Comparison of ENCODE assay signal across 13 cellular contexts in genomic region chr14:68402525-68403101, GRCh38.
DNase-seq lines count a peak whose midpoint lies in the region; ATAC-seq and TF ChIP-seq lines count a peak whose summit lies in the region.
"Had no signal": no experiment of that assay in that cellular context is flagged by ENCODE, and none has a peak within 500 bp of the region (broad histone marks: within the 10 kb centered on the region; RNA-seq: fewer than 3 reads in every experiment).

No MANE protein-coding gene starts in this region.

- no peaks in the 10 kb centered on the region for H3K79me1 ChIP-seq in mesendoderm (ENCODE audit: low read length)

- no peaks in the 10 kb centered on the region for H3K36me3 ChIP-seq in OCI-LY7 (ENCODE audit: insufficient read depth, low read length)
- no peaks in the 10 kb centered on the region for H3K36me3 ChIP-seq in mesendoderm (ENCODE audit: control insufficient read depth, insufficient read depth, low read length)
- H3K36me3 ChIP-seq in suprapubic skin, result no peaks in the 10 kb centered on the region
- H3K36me3 ChIP-seq in mucosa of descending colon (ENCODE audit: low read depth), result no peaks in the 10 kb centered on the region

- H3K4ac ChIP-seq in mesendoderm (ENCODE audit: low read depth, low read length), result no peak overlapping the region

- intact Hi-C loops in OCI-LY7 (cut with micrococcal nuclease; ENCODE audit: unreplicated experiment), result no loop called here
- intact Hi-C loops in mucosa of descending colon (cut with DNase I, micrococcal nuclease), result no loop called here

- H3K56ac ChIP-seq in mesendoderm (ENCODE audit: low read length), result no peak overlapping the region

- H2AK5ac ChIP-seq in mesendoderm (ENCODE audit: low read length), result no peak overlapping the region

- H3K18ac ChIP-seq in mesendoderm (ENCODE audit: low read length), result peak overlapping the region; percentile 82

- H3K9me3 ChIP-seq in OCI-LY7 (ENCODE audit: low read length) (no peaks in the 10 kb centered on the region), suprapubic skin (no peaks in the 10 kb centered on the region), mucosa of descending colon (no peaks in the 10 kb centered on the region)

- H2AFZ ChIP-seq in OCI-LY7 (ENCODE audit: low read length), result no peak overlapping the region

- H3K79me2 ChIP-seq in OCI-LY7 (ENCODE audit: insufficient read depth, low read depth, low read length) (no peaks in the 10 kb centered on the region), mesendoderm (ENCODE audit: control insufficient read depth, insufficient read depth, low read length) (no peaks in the 10 kb centered on the region)

- H4K8ac ChIP-seq in mesendoderm (ENCODE audit: low read depth, low read length), result no peak overlapping the region

- TF ChIP-seq EP300 in suprapubic skin (IDR thresholded peaks at IDR 0.05), result no peak

- no peak overlapping the region for H2BK120ac ChIP-seq in mesendoderm (ENCODE audit: low read depth, low read length)

- no peaks in the 10 kb centered on the region for H3K9me2 ChIP-seq in OCI-LY7 (ENCODE audit: insufficient read depth, low read length)

- peaks cover 63% of the 10 kb centered on the region for H3K4me1 ChIP-seq in OCI-LY7 (ENCODE audit: insufficient read depth, low read length, poor library complexity, severe bottlenecking)
- peaks cover under 1% of the 10 kb centered on the region for H3K4me1 ChIP-seq in mesendoderm (ENCODE audit: control insufficient read depth, low read depth, low read length)
- H3K4me1 ChIP-seq in suprapubic skin, result peaks cover 76% of the 10 kb centered on the region
- peaks cover 4% of the 10 kb centered on the region for H3K4me1 ChIP-seq in mucosa of descending colon (ENCODE audit: low read depth)

- H2BK5ac ChIP-seq in mesendoderm (ENCODE audit: low read length), result no peak overlapping the region

- no TSS peak for BruUV-seq in OCI-LY7 (replicated peaks; lab: Mats Ljungman, UMichigan)

- H4K5ac ChIP-seq in mesendoderm (ENCODE audit: low read length), result no peak overlapping the region

- ATAC-seq in mucosa of descending colon, result no peak
- ATAC-seq: stimulated activated naive CD8-positive, alpha-beta T cell treated with anti-CD3 and anti-CD28 coated beads, Interleukin-15, amount 100 ng/mL, for 72 hours had no signal

- no peak for TF ChIP-seq POLR2A in suprapubic skin (IDR thresholded peaks at IDR 0.05)

- peak overlapping the region; percentile 1 for H3K27ac ChIP-seq in OCI-LY7 (ENCODE audit: low read depth, low read length, poor library complexity, severe bottlenecking)
- H3K27ac ChIP-seq in mesendoderm (ENCODE audit: low read depth, low read length), result no peak overlapping the region
- H3K27ac ChIP-seq in suprapubic skin, result peak overlapping the region; percentile 23
- H3K27ac ChIP-seq: C4-2B had no signal

- no peak overlapping the region for H2BK15ac ChIP-seq in mesendoderm (replicated peaks; ENCODE audit: low read depth)

- TF ChIP-seq CTCF in GM12875 (IDR thresholded peaks at IDR 0.05; ENCODE audit: borderline replicate concordance, insufficient read depth, low read depth, low read length) (no peak), OCI-LY7 (conservative IDR thresholded peaks at IDR 0.05; ENCODE audit: low read length) (no peak), suprapubic skin (IDR thresholded peaks at IDR 0.05) (no peak), mucosa of descending colon (IDR thresholded peaks at IDR 0.05) (no peak)

- H3K27me3 ChIP-seq in mesendoderm (ENCODE audit: insufficient read depth, low read length, poor library complexity), result no peaks in the 10 kb centered on the region
- no peaks in the 10 kb centered on the region for H3K27me3 ChIP-seq in suprapubic skin

- H4K20me1 ChIP-seq in OCI-LY7 (ENCODE audit: insufficient read depth, low read length), result no peaks in the 10 kb centered on the region

- POLR2A ChIA-PET in OCI-LY7 (lab: Charles Lee), result interaction anchor here (1.0 to 2.9 kb wide), 5 partner anchors 8 to 152 kb away, joined by 3 to 19 read pairs (median 4); no protein-coding TSS in a partner anchor

- DNase-seq in OCI-LY7 (ENCODE audit: low spot score), result no peak
- DNase-seq in mesendoderm, result no peak
- no peak for DNase-seq in suprapubic skin (ENCODE audit: low spot score in 2 of 2)
- DNase-seq in NCI-H1417 (lab: John Stamatoyannopoulos, UW), result no peak
- no peak for DNase-seq in NCI-H1436 (lab: John Stamatoyannopoulos, UW)
- DNase-seq in mucosa of descending colon, result no peak
- DNase-seq: activated gamma-delta T cell; effector CD4-positive, alpha-beta T cell; NCI-H82; SIG-M5; stimulated activated naive CD8-positive, alpha-beta T cell treated with anti-CD3 and anti-CD28 coated beads, Interleukin-15, amount 100 ng/mL, for 72 hours had no signal

- H3K23ac ChIP-seq in mesendoderm (ENCODE audit: low read length), result no peak overlapping the region

- peak overlapping the region; percentile 24 for H3K4me3 ChIP-seq in GM12875 (ENCODE audit: low read depth, low read length)
- H3K4me3 ChIP-seq in OCI-LY7 (ENCODE audit: low read depth, low read length, poor library complexity, severe bottlenecking), result no peak overlapping the region
- no peak overlapping the region for H3K4me3 ChIP-seq in mesendoderm (ENCODE audit: low read length)
- H3K4me3 ChIP-seq in suprapubic skin, result no peak overlapping the region
- H3K4me3 ChIP-seq in mucosa of descending colon, result no peak overlapping the region

- H3K9ac ChIP-seq in mesendoderm (ENCODE audit: low read length), result no peak overlapping the region

- no CpG with 5 or more reads among the region's 7 CpGs for WGBS in mesendoderm (ENCODE audit: extremely low coverage, insufficient coverage, low lambda C conversion rate)
- WGBS in suprapubic skin, result 76% methylated on average over 7 of the region's 7 CpGs

- CTCF ChIA-PET in OCI-LY7 (lab: Charles Lee; ENCODE audit: unreplicated experiment), result no interaction called here

- peak overlapping the region; percentile 42 for H3K4me2 ChIP-seq in OCI-LY7 (ENCODE audit: low read length)
- no peak overlapping the region for H3K4me2 ChIP-seq in mesendoderm (ENCODE audit: low read length)
